7 cellular contexts compared by ENCODE assay signal in the genomic region with DNA sequence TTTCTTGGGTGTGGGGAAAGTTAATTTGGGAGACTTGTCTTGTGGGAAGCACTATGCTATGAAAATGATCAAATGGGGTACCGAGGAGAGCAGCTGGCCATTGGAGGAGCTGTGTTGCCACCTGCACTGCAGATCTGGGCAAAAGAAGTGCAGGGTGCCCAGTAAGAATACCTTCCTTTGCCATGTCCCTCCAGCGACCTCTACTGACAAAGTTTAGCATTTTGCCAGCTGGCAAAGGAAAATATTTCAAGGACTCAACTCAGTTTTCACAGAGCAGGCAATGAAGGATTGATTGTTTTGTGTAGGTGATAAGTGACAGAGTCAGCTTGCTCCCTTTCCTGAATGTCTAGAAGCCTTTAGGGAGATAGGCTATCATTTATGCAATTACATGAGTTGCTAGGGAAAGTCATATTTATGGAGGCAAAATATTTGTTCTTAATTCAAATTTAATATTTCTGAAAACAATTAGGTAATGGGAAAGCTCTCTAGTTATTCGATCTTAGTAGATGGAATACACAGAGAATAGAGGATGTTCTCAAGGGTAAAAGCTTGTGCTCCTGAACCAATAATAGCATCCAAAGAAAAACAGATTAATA.
A peak's percentile ranks its signal among the peaks of the same experiment; 100 is the strongest.
DNase-seq lines count a peak whose midpoint lies in the region; ATAC-seq and TF ChIP-seq lines count a peak whose summit lies in the region.

No MANE protein-coding gene starts in this region.

- peaks cover 5% of the 10 kb centered on the region; the same call in 1 of the 2 replicates for H3K4me1 Mint-ChIP-seq in HFFc6 (ENCODE audit: low read depth)

- H3K36me3 ChIP-seq in SK-N-MC (ENCODE audit: insufficient read depth, low read length), result no peaks in the 10 kb centered on the region

- no peaks in the 10 kb centered on the region for H3K9me3 ChIP-seq in SK-N-MC (ENCODE audit: low read depth, low read length)

- H3K27ac ChIP-seq in SK-N-MC, result no peak overlapping the region

- H3K36me3 Mint-ChIP-seq in HFFc6 (ENCODE audit: low read depth), result no peaks in the 10 kb centered on the region

- no peak overlapping the region for H3K4me3 Mint-ChIP-seq in HFFc6

- H3K27ac Mint-ChIP-seq in HFFc6, result no peak overlapping the region

- DNase-seq in Daoy (ENCODE audit: low read depth) (peak; percentile 36), HFFc6 (peak; percentile 49), SK-N-MC (ENCODE audit: low read depth, low spot score) (peak; percentile 6), foreskin melanocyte (peak; percentile 35), cerebellum (ENCODE audit: low spot score) (no peak)

- TF ChIP-seq CTCF in HFFc6 (IDR thresholded peaks at IDR 0.05), result peak; percentile 81

- no peaks in the 10 kb centered on the region; the same call in 1 of the 2 replicates for H3K27me3 Mint-ChIP-seq in HFFc6 (ENCODE audit: insufficient read depth)

- H3K4me3 ChIP-seq in SK-N-MC, result no peak overlapping the region

- ATAC-seq in GM18868 (IDR thresholded peaks at IDR 0.05; ENCODE audit: unreplicated experiment) (no peak), HG03095 (IDR thresholded peaks at IDR 0.05; ENCODE audit: unreplicated experiment) (no peak)

- H3K9ac ChIP-seq in SK-N-MC (ENCODE audit: insufficient read length), result no peak overlapping the region

- H3K9me3 Mint-ChIP-seq in HFFc6, result no peaks in the 10 kb centered on the region
